Comparison of ENCODE assay signal across 1 cellular context in the genomic region with DNA sequence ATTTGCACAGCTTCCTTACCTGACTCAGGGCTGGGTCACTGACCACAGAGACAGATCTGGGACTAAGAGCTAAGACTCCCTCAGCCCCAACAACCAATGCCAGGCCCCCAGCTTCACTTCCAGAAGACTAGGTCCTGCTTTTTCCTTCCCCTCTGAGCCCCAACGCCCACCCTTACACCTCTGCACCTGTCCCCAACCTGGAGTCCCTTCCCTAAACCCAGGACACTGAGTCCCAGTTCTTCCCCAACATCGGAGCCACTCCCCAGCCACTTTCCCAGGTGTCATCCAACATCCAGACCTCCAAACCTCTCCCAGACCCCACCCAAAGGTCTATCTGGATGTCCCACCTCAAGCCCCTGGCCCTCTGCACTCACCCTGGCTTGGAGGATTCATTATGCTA.
TF ChIP-seq lines count a peak whose summit lies in the region.

No MANE protein-coding gene starts in this region.

TF ChIP-seq in A549, 52 proteins besides CTCF, POLR2A, EP300 and RAD21 (continued from another document):
- TF ChIP-seq, protein P1, sequence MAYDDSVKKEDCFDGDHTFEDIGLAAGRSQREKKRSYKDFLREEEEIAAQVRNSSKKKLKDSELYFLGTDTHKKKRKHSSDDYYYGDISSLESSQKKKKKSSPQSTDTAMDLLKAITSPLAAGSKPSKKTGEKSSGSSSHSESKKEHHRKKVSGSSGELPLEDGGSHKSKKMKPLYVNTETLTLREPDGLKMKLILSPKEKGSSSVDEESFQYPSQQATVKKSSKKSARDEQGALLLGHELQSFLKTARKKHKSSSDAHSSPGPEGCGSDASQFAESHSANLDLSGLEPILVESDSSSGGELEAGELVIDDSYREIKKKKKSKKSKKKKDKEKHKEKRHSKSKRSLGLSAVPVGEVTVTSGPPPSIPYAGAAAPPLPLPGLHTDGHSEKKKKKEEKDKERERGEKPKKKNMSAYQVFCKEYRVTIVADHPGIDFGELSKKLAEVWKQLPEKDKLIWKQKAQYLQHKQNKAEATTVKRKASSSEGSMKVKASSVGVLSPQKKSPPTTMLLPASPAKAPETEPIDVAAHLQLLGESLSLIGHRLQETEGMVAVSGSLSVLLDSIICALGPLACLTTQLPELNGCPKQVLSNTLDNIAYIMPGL (CRISPR knock-in tag; IDR thresholded peaks at IDR 0.05; ENCODE audit: borderline replicate concordance) = no peak
- TF ChIP-seq, protein P2, sequence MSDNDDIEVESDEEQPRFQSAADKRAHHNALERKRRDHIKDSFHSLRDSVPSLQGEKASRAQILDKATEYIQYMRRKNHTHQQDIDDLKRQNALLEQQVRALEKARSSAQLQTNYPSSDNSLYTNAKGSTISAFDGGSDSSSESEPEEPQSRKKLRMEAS (IDR thresholded peaks at IDR 0.05) = no peak
- TF ChIP-seq RARB (CRISPR knock-in tag; IDR thresholded peaks at IDR 0.05) = no peak
- no peak for TF ChIP-seq SMC3 (IDR thresholded peaks at IDR 0.05)
- no peak for TF ChIP-seq KDM1A (IDR thresholded peaks at IDR 0.05; ENCODE audit: low read depth)
- no peak for TF ChIP-seq ZSCAN20 (CRISPR knock-in tag; IDR thresholded peaks at IDR 0.05)
